ENCODE assay signal across 20 cellular contexts in the genomic region with DNA sequence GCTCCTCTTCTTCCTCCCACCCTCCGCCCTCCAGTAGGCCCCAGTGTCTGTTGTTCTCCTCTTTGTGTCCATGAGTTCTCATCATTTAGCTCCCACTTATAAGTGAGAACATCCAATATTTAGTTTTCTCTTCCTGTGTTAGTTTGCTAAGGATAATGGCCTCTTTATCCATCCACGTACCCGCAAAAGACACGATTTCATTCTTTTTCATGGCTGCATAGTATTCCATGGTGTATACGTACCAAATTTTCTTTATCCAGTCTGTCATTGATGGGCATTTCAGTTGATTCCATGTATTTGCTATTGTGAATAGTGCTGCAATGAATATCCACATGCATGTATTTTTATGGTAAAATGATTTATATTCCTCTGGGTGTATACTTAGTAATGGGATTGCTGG.
DNase-seq lines count a peak whose midpoint lies in the region; FAIRE-seq and TF ChIP-seq lines count a peak whose summit lies in the region.
"Had no signal": no experiment of that assay in that cellular context is flagged by ENCODE, and none has a peak within 500 bp of the region (broad histone marks: within the 10 kb centered on the region; RNA-seq: fewer than 3 reads in every experiment).

No MANE protein-coding gene starts in this region.

- H3K27ac ChIP-seq in HEK293 (ENCODE audit: extremely low read depth, low read depth, low read length): no peak overlapping the region
- H3K27ac ChIP-seq in H1 (ENCODE audit: low read depth, low read length): no peak overlapping the region
- H3K27ac ChIP-seq in vagina: peak overlapping the region; percentile 98
- H3K27ac ChIP-seq: 22Rv1; A549; BLaER1 treated with 17β-estradiol and CSF1 and Interleukin-3, amounts not matched to agents 10 nM and 100 nM; C4-2B had no signal

- H3K36me3 ChIP-seq in HEK293 (ENCODE audit: control insufficient read depth in 2 of 2, insufficient read depth in 1 of 2, low read length in 2 of 2): no peaks in the 10 kb centered on the region
- no peaks in the 10 kb centered on the region for H3K36me3 ChIP-seq in H1 (ENCODE audit: control insufficient read depth in 2 of 4, insufficient read depth in 4 of 4, low read length in 3 of 4)
- no peaks in the 10 kb centered on the region for H3K36me3 ChIP-seq in vagina
- H3K36me3 ChIP-seq: BLaER1 treated with 17β-estradiol and CSF1 and Interleukin-3, amounts not matched to agents 10 nM and 100 nM had no signal

- no peak for TF ChIP-seq RAD21 in H1 (IDR thresholded peaks at IDR 0.05 in 1 of 2, conservative IDR thresholded peaks at IDR 0.05 in 1 of 2; ENCODE audit: low read depth in 2 of 2, low read length in 2 of 2)

- no peaks in the 10 kb centered on the region for H3K79me2 ChIP-seq in H1 (ENCODE audit: control insufficient read depth in 1 of 2, insufficient read depth in 2 of 2, low read length in 2 of 2)

- H3K27me3 ChIP-seq in H1 (replicated peaks in 1 of 4; ENCODE audit: control insufficient read depth in 3 of 4, extremely low read depth in 1 of 4, insufficient read depth in 3 of 4, low read length in 3 of 4): no peaks in the 10 kb centered on the region
- no peaks in the 10 kb centered on the region for H3K27me3 ChIP-seq in vagina
- H3K27me3 ChIP-seq: BLaER1 treated with 17β-estradiol and CSF1 and Interleukin-3, amounts not matched to agents 10 nM and 100 nM had no signal

- H3K79me1 ChIP-seq in H1 (ENCODE audit: low read depth, low read length): no peaks in the 10 kb centered on the region

- no peaks in the 10 kb centered on the region for H4K20me1 ChIP-seq in H1 (replicated peaks in 1 of 2; ENCODE audit: control insufficient read depth in 1 of 2, insufficient read depth in 2 of 2, low read length in 2 of 2)
- H4K20me1 ChIP-seq: BLaER1 treated with 17β-estradiol and CSF1 and Interleukin-3, amounts not matched to agents 10 nM and 100 nM had no signal

- H3K23me2 ChIP-seq in H1 (ENCODE audit: low read depth, low read length): 0 out of 2 replicates have a peak, but pooled peaks cover 2% of the 10 kb centered on the region

- H3K4me3 ChIP-seq in HEK293 (ENCODE audit: low read depth, low read length) (no peak overlapping the region), H1 (ENCODE audit: extremely low read depth in 1 of 4, insufficient read depth in 2 of 4, low read depth in 3 of 4, low read length in 4 of 4) (no peak overlapping the region), vagina (no peak overlapping the region)
- H3K4me3 ChIP-seq: A549; BLaER1 treated with 17β-estradiol and CSF1 and Interleukin-3, amounts not matched to agents 10 nM and 100 nM had no signal

- 91% methylated on average over 5 of the region's 5 CpGs; no CpG with 5 or more reads in 1 of the 2 experiments for WGBS in H1 (ENCODE audit: extremely low coverage in 1 of 2, insufficient coverage in 1 of 2, insufficient read length in 1 of 2, insufficient replicate concordance in 2 of 2, low coverage in 1 of 2, low lambda C conversion rate in 2 of 2, missing lambda C conversion rate in 1 of 2), 2 experiments

- no peak overlapping the region for H3K23ac ChIP-seq in H1 (ENCODE audit: insufficient read length)

- no peak overlapping the region for H4K8ac ChIP-seq in H1 (ENCODE audit: extremely low read depth, insufficient read depth, low read length)

- no peak overlapping the region for H3K14ac ChIP-seq in H1 (ENCODE audit: insufficient read length)

- intact Hi-C loops in vagina (cut with DNase I): no loop called here

- H2AFZ ChIP-seq in H1 (ENCODE audit: low read length): no peak overlapping the region

- H2AK5ac ChIP-seq in H1 (ENCODE audit: low read depth, low read length): no peak overlapping the region

- no peak for TF ChIP-seq EP300 in H1 (IDR thresholded peaks at IDR 0.05; ENCODE audit: borderline replicate concordance in 1 of 2, low read depth in 2 of 2, low read length in 2 of 2)

- H2BK20ac ChIP-seq in H1 (ENCODE audit: low read length): no peak overlapping the region

- no peak overlapping the region for H4K91ac ChIP-seq in H1 (replicated peaks; ENCODE audit: insufficient read length, low read length)

- no peak overlapping the region for H3K9ac ChIP-seq in H1 (replicated peaks in 1 of 4; ENCODE audit: extremely low read depth in 1 of 4, low read depth in 3 of 4, low read length in 3 of 4)
- H3K9ac ChIP-seq: BLaER1 treated with 17β-estradiol and CSF1 and Interleukin-3, amounts not matched to agents 10 nM and 100 nM had no signal

- TF ChIP-seq POLR2A in H1 (IDR thresholded peaks at IDR 0.05; ENCODE audit: control extremely low read depth in 1 of 2, low read depth in 2 of 2, low read length in 2 of 2) (no peak), vagina (IDR thresholded peaks at IDR 0.05) (no peak)

- H3K18ac ChIP-seq in H1 (ENCODE audit: extremely low read depth, low read length): no peak overlapping the region

- DNase-seq in H1 (ENCODE audit: low read depth in 1 of 2, low spot score in 2 of 2) (no peak), vagina (ENCODE audit: extremely low spot score in 2 of 2) (no peak), NCI-H1436 (lab: John Stamatoyannopoulos, UW) (no peak), NCI-H1105 treated with DMSO at 0.1 percent for 48 hours (lab: John Stamatoyannopoulos, UW) (no peak)
- DNase-seq: AML-193; Caco-2; Calu3; CD4-positive, alpha-beta T cell; CD8-positive, alpha-beta T cell; DMS79 treated with DMSO at 0.1 percent for 48 hours; GF-D8 had no signal

- no peak overlapping the region for H4K5ac ChIP-seq in H1 (ENCODE audit: insufficient read length, low read depth, low read length)

- POLR2A ChIA-PET in HEK293 (lab: Yijun Ruan, JAX) (no interaction called here), H1 (lab: Charles Lee; ENCODE audit: partially characterized antibody) (no interaction called here)

- CTCF ChIA-PET in HEK293 (lab: Yijun Ruan, JAX): interaction anchor here (0.6 to 1.3 kb wide), 5 partner anchors 10 to 404 kb away, joined by 3 to 4 read pairs (median 3); no protein-coding TSS in a partner anchor
- CTCF ChIA-PET in H1 (lab: Charles Lee; ENCODE audit: partially characterized antibody): interaction anchor here (0.8 kb wide), 1 partner anchor 254 kb away, joined by 3 read pairs; no protein-coding TSS in a partner anchor

- no peak overlapping the region for H2BK15ac ChIP-seq in H1 (ENCODE audit: low read length)

- no peak overlapping the region for H3K4ac ChIP-seq in H1 (replicated peaks; ENCODE audit: insufficient read length, low read depth, low read length)

- TF ChIP-seq CTCF in HEK293 (tag by site-specific recombination; IDR thresholded peaks at IDR 0.05) (no peak), H1 (IDR thresholded peaks at IDR 0.05; ENCODE audit: control extremely low read depth in 1 of 3, insufficient read depth in 1 of 3, low read depth in 1 of 3, low read length in 3 of 3) (no peak), vagina (IDR thresholded peaks at IDR 0.05) (no peak)

- H2BK5ac ChIP-seq in H1 (ENCODE audit: low read depth, low read length): no peak overlapping the region

- no peak overlapping the region for H3K4me2 ChIP-seq in H1 (ENCODE audit: insufficient read depth in 1 of 2, low read depth in 2 of 2, low read length in 2 of 2)
- H3K4me2 ChIP-seq: A549; BLaER1 treated with 17β-estradiol and CSF1 and Interleukin-3, amounts not matched to agents 10 nM and 100 nM had no signal

- H3K4me1 ChIP-seq in HEK293 (ENCODE audit: control insufficient read depth, insufficient read depth, low read length): no peaks in the 10 kb centered on the region
- peaks cover 0 to 2% (median 0%) of the 10 kb centered on the region in 4 experiments; a peak in 1 of 7 replicates for H3K4me1 ChIP-seq in H1 (replicated peaks in 1 of 4; ENCODE audit: control insufficient read depth in 3 of 4, insufficient read depth in 4 of 4, low read length in 3 of 4)
- H3K4me1 ChIP-seq in vagina: no peaks in the 10 kb centered on the region
- H3K4me1 ChIP-seq: Caco-2 had no signal

- no peak overlapping the region for H2BK120ac ChIP-seq in H1 (replicated peaks; ENCODE audit: low read depth, low read length)

- H3K9me3 ChIP-seq in HEK293 (ENCODE audit: control insufficient read depth, insufficient read depth, low read depth, low read length) (no peaks in the 10 kb centered on the region), H1 (ENCODE audit: insufficient read depth in 2 of 2, low read depth in 1 of 2, low read length in 1 of 2) (peaks cover 5 to 8% of the 10 kb centered on the region in 2 experiments; a peak in 3 of 4 replicates), vagina (no peaks in the 10 kb centered on the region)
- H3K9me3 ChIP-seq: Caco-2 had no signal

- no peak overlapping the region for H3K56ac ChIP-seq in H1 (replicated peaks; ENCODE audit: insufficient read length, low read depth, low read length)

- no peak for FAIRE-seq in H1 (lab: Jason Lieb, UNC)
- FAIRE-seq: A549, D721Med, G401.6, GM12891, GM19239 had no signal

- H2BK12ac ChIP-seq in H1 (ENCODE audit: low read depth, low read length): no peak overlapping the region

TF ChIP-seq in HEK293, 187 proteins besides CTCF, POLR2A, EP300 and RAD21:
- peak; percentile 58 for TF ChIP-seq ZNF146 (tag by site-specific recombination; IDR thresholded peaks at IDR 0.05)
- TF ChIP-seq HOXA7 (CRISPR knock-in tag; IDR thresholded peaks at IDR 0.05; ENCODE audit: borderline replicate concordance): no peak
- TF ChIP-seq GLI2 (tag by site-specific recombination; IDR thresholded peaks at IDR 0.05; ENCODE audit: borderline replicate concordance, low read depth): no peak
- no peak for TF ChIP-seq SCRT2 (tag by site-specific recombination; IDR thresholded peaks at IDR 0.05)
TF ChIP-seq in HEK293: peak in this region for 1.

TF ChIP-seq in H1, 55 proteins besides CTCF, POLR2A, EP300 and RAD21:
- TF ChIP-seq SP4 (IDR thresholded peaks at IDR 0.05; ENCODE audit: low read length) (no peak), KDM1A (IDR thresholded peaks at IDR 0.05; ENCODE audit: borderline replicate concordance, low read length) (peak; percentile 57; the same call in 1 of the 2 replicates)
